24 cellular contexts compared by ENCODE assay signal in the genomic region with DNA sequence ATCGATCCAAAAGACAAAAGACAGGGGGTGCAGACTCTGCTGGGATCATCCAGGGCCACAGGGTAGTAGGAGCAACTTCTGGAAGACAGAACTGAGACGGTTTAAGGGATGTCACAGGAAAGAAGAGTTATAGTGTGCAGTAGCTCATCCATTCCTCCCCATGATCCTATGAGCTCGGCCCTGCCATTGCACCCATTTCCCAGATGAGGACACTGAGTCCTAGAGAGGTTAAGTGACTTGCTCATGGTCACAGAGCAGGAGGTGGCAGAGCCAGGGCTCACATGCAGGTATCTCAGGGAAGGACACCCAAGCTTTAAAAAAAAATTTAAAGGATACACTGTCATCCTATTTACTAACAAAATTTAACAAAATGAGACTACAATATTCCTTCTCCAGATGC.
"Had no signal": no experiment of that assay in that cellular context is flagged by ENCODE, and none has a peak within 500 bp of the region (broad histone marks: within the 10 kb centered on the region; RNA-seq: fewer than 3 reads in every experiment).

No MANE protein-coding gene starts in this region.

- H3K79me2 ChIP-seq: hepatocyte had no signal

- H3K36me3 ChIP-seq: colonic mucosa, esophagus squamous epithelium, gastroesophageal sphincter, heart left ventricle, left lung, lower lobe of right lung had no signal

- H3K27me3 ChIP-seq: colonic mucosa, esophagus squamous epithelium, foreskin keratinocyte, hepatocyte had no signal

- FAIRE-seq: endometrium, frontal cortex, islet of Langerhans, keratinocyte had no signal

- H2AFZ ChIP-seq: hepatocyte had no signal

- H3K4me2 ChIP-seq: hepatocyte had no signal

- H3K4me3 ChIP-seq: colonic mucosa, esophagus squamous epithelium, gastroesophageal sphincter, heart left ventricle, hepatocyte, left lung, lower lobe of right lung, mucosa of descending colon had no signal

- H3K27ac ChIP-seq: colonic mucosa, epithelial cell of prostate, esophagus squamous epithelium, foreskin keratinocyte, gastroesophageal sphincter, heart left ventricle, hepatocyte, left lung, lower lobe of right lung had no signal

- ATAC-seq: effector memory CD8-positive, alpha-beta T cell; esophagus mucosa; foreskin keratinocyte; gastroesophageal sphincter; left cardiac atrium; left lung; left ventricle myocardium superior; lower lobe of right lung; mucosa of descending colon had no signal

- DNase-seq: colonic mucosa; cortex of kidney; effector CD8-positive, alpha-beta T cell; effector memory CD8-positive, alpha-beta T cell; erythroblast; esophagus squamous epithelium; foreskin keratinocyte; heart left ventricle; left cardiac atrium; left lung; left ventricle myocardium superior; lower lobe of right lung; mesenchymal stem cell; mucosa of descending colon; naive B cell; naive thymus-derived CD8-positive, alpha-beta T cell had no signal

- H3K4me1 ChIP-seq: colonic mucosa, foreskin keratinocyte, gastroesophageal sphincter, heart left ventricle, left lung, lower lobe of right lung had no signal

- H3K9me3 ChIP-seq: colonic mucosa, esophagus squamous epithelium, lower lobe of right lung, mucosa of descending colon had no signal
